In the genomic region with DNA sequence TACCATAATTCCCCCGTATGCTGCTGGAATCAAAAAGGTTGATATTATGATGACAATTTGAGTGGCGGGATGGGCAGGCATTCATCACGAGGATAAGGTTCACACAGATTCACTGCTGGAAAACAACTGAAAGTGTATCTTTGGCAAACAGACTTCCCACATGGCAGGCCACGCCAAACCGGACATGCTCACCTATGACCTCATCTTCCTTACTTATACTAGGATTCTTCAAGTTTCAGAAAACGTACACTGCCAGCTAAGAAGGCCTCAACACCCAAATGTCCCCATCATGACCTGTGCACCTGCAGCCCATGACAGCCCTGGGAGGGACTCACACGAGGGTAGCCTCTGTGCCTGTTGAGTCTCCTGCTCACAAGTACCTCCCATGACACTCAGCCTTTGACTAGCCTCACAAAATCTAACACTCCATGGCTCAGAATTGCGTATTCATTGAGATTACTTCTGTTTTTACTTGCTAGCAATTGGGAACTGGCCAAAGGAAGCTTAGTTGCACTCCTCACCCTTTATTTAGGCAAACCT, we compare ENCODE assay signal across 16 cellular contexts.
DNase-seq lines count a peak whose midpoint lies in the region; ATAC-seq, FAIRE-seq and TF ChIP-seq lines count a peak whose summit lies in the region.
"Had no signal": no experiment of that assay in that cellular context is flagged by ENCODE, and none has a peak within 500 bp of the region (broad histone marks: within the 10 kb centered on the region; RNA-seq: fewer than 3 reads in every experiment).

No MANE protein-coding gene starts in this region.

- H3K4me2 ChIP-seq in endothelial cell of umbilical vein (ENCODE audit: insufficient read depth, low read length): no peak overlapping the region
- H3K4me2 ChIP-seq: GM23338 had no signal

- H3K27me3 ChIP-seq in endothelial cell of umbilical vein (ENCODE audit: control insufficient read depth in 2 of 2, insufficient read depth in 2 of 2, low read length in 2 of 2) (no peaks in the 10 kb centered on the region), right atrium auricular region (no peaks in the 10 kb centered on the region), thyroid gland (no peaks in the 10 kb centered on the region)

- DNase-seq in endothelial cell of umbilical vein (ENCODE audit: low read depth, low spot score): peak; percentile 21
- DNase-seq in right atrium auricular region (ENCODE audit: low spot score): peak; percentile 63
- DNase-seq in NCI-H1417 treated with DMSO at 0.1 percent for 48 hours (lab: John Stamatoyannopoulos, UW): no peak
- no peak for DNase-seq in thyroid gland
- no peak for DNase-seq in NCI-H526 treated with DMSO at 0.1 percent for 48 hours (lab: John Stamatoyannopoulos, UW)
- DNase-seq: C1 segment of cervical spinal cord; CD4-positive, alpha-beta memory T cell; DMS79; H7 had no signal

- TF ChIP-seq CTCF in C4-2B (conservative IDR thresholded peaks at IDR 0.05) (no peak), endothelial cell of umbilical vein (IDR thresholded peaks at IDR 0.05; ENCODE audit: extremely low read depth in 1 of 2, insufficient read depth in 1 of 2, low read depth in 1 of 2, low read length in 2 of 2) (no peak), right atrium auricular region (IDR thresholded peaks at IDR 0.05) (no peak), thyroid gland (IDR thresholded peaks at IDR 0.05) (no peak)

- H3K27ac ChIP-seq in C4-2B (peak overlapping the region; percentile 50; the same call in 1 of the 2 replicates), angular gyrus (ENCODE audit: low read depth, low read length) (peak overlapping the region; percentile 71), endothelial cell of umbilical vein (ENCODE audit: insufficient read depth, low read depth, low read length) (no peak overlapping the region), right atrium auricular region (no peak overlapping the region), thyroid gland (no peak overlapping the region)

- CTCF ChIA-PET in endothelial cell of umbilical vein (lab: Charles Lee): no interaction called here

- no peak for FAIRE-seq in endothelial cell of umbilical vein (lab: Jason Lieb, UNC)
- FAIRE-seq: A204.1, G401.6, GM12891 had no signal

- no TSS peak for BruUV-seq in endothelial cell of umbilical vein (replicated peaks; lab: Mats Ljungman, UMichigan)

- H3K4me1 ChIP-seq in endothelial cell of umbilical vein (ENCODE audit: control insufficient read depth, extremely low read depth, insufficient read depth, low read length) (no peaks in the 10 kb centered on the region), right atrium auricular region (no peaks in the 10 kb centered on the region), thyroid gland (peaks cover 9 to 10% of the 10 kb centered on the region in 2 donors)

- TF ChIP-seq POLR2A in endothelial cell of umbilical vein (IDR thresholded peaks at IDR 0.05; ENCODE audit: low read depth, low read length) (no peak), thyroid gland (IDR thresholded peaks at IDR 0.05) (no peak)

- H3K9ac ChIP-seq in endothelial cell of umbilical vein (replicated peaks; ENCODE audit: extremely low read depth, insufficient read depth, low read length): no peak overlapping the region

- intact Hi-C loops in endothelial cell of umbilical vein (cut with micrococcal nuclease) (no loop called here), thyroid gland (cut with DNase I) (no loop called here)

- no peaks in the 10 kb centered on the region for H3K79me2 ChIP-seq in endothelial cell of umbilical vein (ENCODE audit: control insufficient read depth, insufficient read depth, low read length)

- no peak overlapping the region for H3K4me3 ChIP-seq in endothelial cell of umbilical vein (replicated peaks in 1 of 3; ENCODE audit: insufficient read depth in 1 of 3, low read depth in 1 of 3, low read length in 3 of 3)
- no peak overlapping the region for H3K4me3 ChIP-seq in right atrium auricular region
- no peak overlapping the region for H3K4me3 ChIP-seq in thyroid gland (replicated peaks in 1 of 3)
- H3K4me3 ChIP-seq: GM23338 had no signal

- ATAC-seq in GM21717 (IDR thresholded peaks at IDR 0.05; ENCODE audit: unreplicated experiment): no peak
- ATAC-seq: GM23338 had no signal

- H2AFZ ChIP-seq in endothelial cell of umbilical vein (ENCODE audit: low read depth, low read length): no peak overlapping the region
- H2AFZ ChIP-seq: GM23338 had no signal

- H3K9me3 ChIP-seq in endothelial cell of umbilical vein (replicated peaks; ENCODE audit: control insufficient read depth, insufficient read depth, low read length) (no peaks in the 10 kb centered on the region), right atrium auricular region (no peaks in the 10 kb centered on the region), thyroid gland (no peaks in the 10 kb centered on the region)

- no peaks in the 10 kb centered on the region for H3K36me3 ChIP-seq in endothelial cell of umbilical vein (ENCODE audit: control insufficient read depth in 2 of 2, extremely low read depth in 1 of 2, insufficient read depth in 2 of 2, low read length in 2 of 2)
- H3K36me3 ChIP-seq in right atrium auricular region: no peaks in the 10 kb centered on the region
- H3K36me3 ChIP-seq in thyroid gland: no peaks in the 10 kb centered on the region

- no peaks in the 10 kb centered on the region for H4K20me1 ChIP-seq in endothelial cell of umbilical vein (replicated peaks; ENCODE audit: control insufficient read depth, extremely low read depth, insufficient read depth, low read length)

- 78 to 82% methylated on average over 8 of the region's 8 CpGs for WGBS in thyroid gland, 2 donors

- dilution Hi-C loops in endothelial cell of umbilical vein (cut with MboI; ENCODE audit: extremely low pct_ligation_motif_present, low sequenced_read_pairs): no loop called here

- POLR2A ChIA-PET in endothelial cell of umbilical vein (lab: Charles Lee): no interaction called here

- H3K9me1 ChIP-seq in endothelial cell of umbilical vein (replicated peaks; ENCODE audit: control insufficient read depth, extremely low read depth, insufficient read depth, low read length): no peaks in the 10 kb centered on the region

TF ChIP-seq in endothelial cell of umbilical vein, 7 proteins besides CTCF, POLR2A, EP300 and RAD21:
- TF ChIP-seq JUN (IDR thresholded peaks at IDR 0.05; ENCODE audit: borderline replicate concordance, insufficient read depth, insufficient read length, low read depth) (no peak), GATA2 (IDR thresholded peaks at IDR 0.05; ENCODE audit: insufficient read depth, insufficient read length, low read depth, low read length) (no peak), MAX (IDR thresholded peaks at IDR 0.05; ENCODE audit: insufficient read depth, insufficient read length) (no peak), FOS (IDR thresholded peaks at IDR 0.05; ENCODE audit: borderline replicate concordance, insufficient read depth, low read length) (no peak), MYC (IDR thresholded peaks at IDR 0.05; ENCODE audit: low read depth, low read length) (no peak), POLR2AphosphoS5 (IDR thresholded peaks at IDR 0.05; ENCODE audit: insufficient read depth, low read depth, low read length) (no peak), EZH2 (IDR thresholded peaks at IDR 0.05; ENCODE audit: borderline replicate concordance, low read depth, low read length, severe bottlenecking) (no peak)

Comparison
In these comparisons a context has a peak if more than half of its experiments do, and no peak if none do; other contexts are left out.
1. H3K27ac ChIP-seq: peak in C4-2B (single experiment) and angular gyrus (single experiment); none in endothelial cell of umbilical vein (single experiment), right atrium auricular region (0 of 2) and thyroid gland (0 of 3).
2. DNase-seq: peak in endothelial cell of umbilical vein (single experiment) and right atrium auricular region (single experiment); none in NCI-H1417 treated with DMSO at 0.1 percent for 48 hours (single experiment), thyroid gland (0 of 2) and NCI-H526 treated with DMSO at 0.1 percent for 48 hours (single experiment).